Comparison of ENCODE assay signal across 13 cellular contexts in genomic region chr15:99452010-99452409, GRCh38.
DNase-seq lines count a peak whose midpoint lies in the region; ATAC-seq and TF ChIP-seq lines count a peak whose summit lies in the region.
"Had no signal": no experiment of that assay in that cellular context is flagged by ENCODE, and none has a peak within 500 bp of the region (broad histone marks: within the 10 kb centered on the region; RNA-seq: fewer than 3 reads in every experiment).

No MANE protein-coding gene starts in this region.

- no peak overlapping the region for H3K9ac ChIP-seq in duodenal mucosa (ENCODE audit: low read depth in 1 of 2, low read length in 2 of 2)
- H3K9ac ChIP-seq: KMS-11 had no signal

- no peak overlapping the region for H3K4me3 ChIP-seq in duodenal mucosa (ENCODE audit: low read depth in 1 of 2, low read length in 2 of 2)
- H3K4me3 ChIP-seq in effector memory CD4-positive, alpha-beta T cell (ENCODE audit: insufficient read depth, low read depth, low read length, poor library complexity, severe bottlenecking) = no peak overlapping the region

- H3K36me3 ChIP-seq in duodenal mucosa (ENCODE audit: control insufficient read depth in 1 of 2, insufficient read depth in 2 of 2, low read length in 2 of 2) = no peaks in the 10 kb centered on the region
- H3K36me3 ChIP-seq in effector memory CD4-positive, alpha-beta T cell (ENCODE audit: control insufficient read depth, insufficient read depth, low read length) = no peaks in the 10 kb centered on the region

- peaks cover 21 to 24% of the 10 kb centered on the region in 2 donors for H3K27me3 Mint-ChIP-seq in natural killer cell (ENCODE audit: low read depth in 2 of 2)

- H3K36me3 Mint-ChIP-seq in natural killer cell = no peaks in the 10 kb centered on the region
- H3K36me3 Mint-ChIP-seq: activated CD4-positive, alpha-beta memory T cell treated with anti-CD3 and anti-CD28 coated beads for 36 hours; activated naive CD8-positive, alpha-beta T cell treated with anti-CD3 and anti-CD28 coated beads, Interleukin-2, amount 10 ng/mL, durations not matched to agents 7 days and 5 days had no signal

- DNase-seq in Right ventricle myocardium inferior (ENCODE audit: missing footprints) (peak; percentile 42), left ventricle myocardium superior (no peak), natural killer cell (peak; percentile 9), ureter (ENCODE audit: low spot score) (peak; percentile 38), NCI-H446 treated with DMSO at 0.1 percent for 48 hours (lab: John Stamatoyannopoulos, UW) (no peak), GM19240 (ENCODE audit: insufficient read length, low spot score) (no peak)
- no peak for DNase-seq in effector memory CD4-positive, alpha-beta T cell
- DNase-seq: activated CD4-positive, alpha-beta memory T cell treated with anti-CD3 and anti-CD28 coated beads for 36 hours; DND-41; NCI-H2029 had no signal

- H3K27ac Mint-ChIP-seq in natural killer cell = no peak overlapping the region
- H3K27ac Mint-ChIP-seq: activated CD4-positive, alpha-beta memory T cell treated with anti-CD3 and anti-CD28 coated beads for 36 hours; activated naive CD8-positive, alpha-beta T cell treated with anti-CD3 and anti-CD28 coated beads, Interleukin-2, amount 10 ng/mL, durations not matched to agents 7 days and 5 days had no signal

- TF ChIP-seq CTCF in natural killer cell (IDR thresholded peaks at IDR 0.05) = no peak

- peaks cover 13 to 30% of the 10 kb centered on the region in 2 donors for H3K4me1 Mint-ChIP-seq in natural killer cell

- ATAC-seq in Right ventricle myocardium inferior (no peak), left ventricle myocardium superior (no peak), natural killer cell (no peak)

- no peaks in the 10 kb centered on the region for H3K9me3 Mint-ChIP-seq in natural killer cell
- H3K9me3 Mint-ChIP-seq: activated CD4-positive, alpha-beta memory T cell treated with anti-CD3 and anti-CD28 coated beads for 36 hours; activated naive CD8-positive, alpha-beta T cell treated with anti-CD3 and anti-CD28 coated beads, Interleukin-2, amount 10 ng/mL, durations not matched to agents 7 days and 5 days had no signal

- H3K4me1 ChIP-seq in duodenal mucosa (ENCODE audit: control insufficient read depth in 1 of 2, insufficient read depth in 2 of 2, low read length in 2 of 2) = peaks cover 10 to 23% of the 10 kb centered on the region in 2 donors
- H3K4me1 ChIP-seq in effector memory CD4-positive, alpha-beta T cell (ENCODE audit: control insufficient read depth, insufficient read depth, low read length, poor library complexity, severe bottlenecking) = peaks cover 4% of the 10 kb centered on the region

- H3K9me3 ChIP-seq in duodenal mucosa (ENCODE audit: control insufficient read depth in 1 of 2, low read length in 2 of 2) = no peaks in the 10 kb centered on the region
- H3K9me3 ChIP-seq in effector memory CD4-positive, alpha-beta T cell (ENCODE audit: control insufficient read depth, low read length) = no peaks in the 10 kb centered on the region

- H3K4me3 Mint-ChIP-seq in natural killer cell = peak overlapping the region; percentile 49
- H3K4me3 Mint-ChIP-seq: activated CD4-positive, alpha-beta memory T cell treated with anti-CD3 and anti-CD28 coated beads for 36 hours had no signal

- intact Hi-C loops in Right ventricle myocardium inferior (cut with DNase I) (loop anchor here (5.0 kb wide), 2 partner anchors 35 to 250 kb away; no protein-coding TSS in a partner anchor), left ventricle myocardium superior (cut with micrococcal nuclease) (no loop called here), natural killer cell (cut with micrococcal nuclease) (no loop called here)

- no peaks in the 10 kb centered on the region for H3K27me3 ChIP-seq in duodenal mucosa (ENCODE audit: control insufficient read depth in 1 of 2, insufficient read depth in 2 of 2, low read length in 2 of 2)
- no peaks in the 10 kb centered on the region for H3K27me3 ChIP-seq in effector memory CD4-positive, alpha-beta T cell (replicated peaks; ENCODE audit: control insufficient read depth, insufficient read depth, low read length, poor library complexity, severe bottlenecking)

- peak overlapping the region; percentile 30 for H3K27ac ChIP-seq in duodenal mucosa (ENCODE audit: low read depth, low read length)
- H3K27ac ChIP-seq in effector memory CD4-positive, alpha-beta T cell (ENCODE audit: insufficient read depth, low read length, poor library complexity, severe bottlenecking) = no peak overlapping the region
- H3K27ac ChIP-seq: KMS-11 had no signal

Comparison
In these comparisons a context has a peak if more than half of its experiments do, and no peak if none do; other contexts are left out.
1. DNase-seq: peak in Right ventricle myocardium inferior (single experiment), natural killer cell (single experiment) and ureter (single experiment); none in left ventricle myocardium superior (single experiment), NCI-H446 treated with DMSO at 0.1 percent for 48 hours (single experiment), effector memory CD4-positive, alpha-beta T cell (0 of 3) and GM19240 (single experiment).